ENCODE assay signal across 1 cellular context in genomic region chr17:57999496-58000017, GRCh38.
A peak's percentile ranks its signal among the peaks of the same experiment; 100 is the strongest.
TF ChIP-seq lines count a peak whose summit lies in the region.

No MANE protein-coding gene starts in this region.

TF ChIP-seq in HepG2, 621 proteins besides CTCF, POLR2A, EP300 and RAD21 (continued from another document and continues in another):
- TF ChIP-seq HINFP (CRISPR knock-in tag; IDR thresholded peaks at IDR 0.05; ENCODE audit: low read depth) (no peak), ISX (CRISPR knock-in tag; conservative IDR thresholded peaks at IDR 0.05) (no peak), ZNF652 (CRISPR knock-in tag; IDR thresholded peaks at IDR 0.05; ENCODE audit: borderline replicate concordance, low read depth) (no peak), ZNF552 (CRISPR knock-in tag; IDR thresholded peaks at IDR 0.05; ENCODE audit: borderline replicate concordance) (no peak), KDM6A (CRISPR knock-in tag; IDR thresholded peaks at IDR 0.05; ENCODE audit: low read depth) (no peak), ZNF138 (CRISPR knock-in tag; IDR thresholded peaks at IDR 0.05; ENCODE audit: low read depth) (no peak), RFXANK (CRISPR knock-in tag; IDR thresholded peaks at IDR 0.05) (no peak), POLR2AphosphoS2 (IDR thresholded peaks at IDR 0.05; ENCODE audit: low read depth, low read length) (peak; percentile 75; the same call in 1 of the 2 replicates), ZNF646 (CRISPR knock-in tag; IDR thresholded peaks at IDR 0.05) (no peak), ZNF513 (CRISPR knock-in tag; conservative IDR thresholded peaks at IDR 0.05) (no peak), POLR2AphosphoS5 (IDR thresholded peaks at IDR 0.05; ENCODE audit: low read depth, low read length) (peak; percentile 67; the same call in 1 of the 2 replicates), MTF1 (CRISPR knock-in tag; IDR thresholded peaks at IDR 0.05) (no peak), NR2F2 (IDR thresholded peaks at IDR 0.05; ENCODE audit: borderline replicate concordance, low read depth) (no peak), FOXO1 (CRISPR knock-in tag; IDR thresholded peaks at IDR 0.05) (no peak), SAP130 (CRISPR knock-in tag; IDR thresholded peaks at IDR 0.05; ENCODE audit: low read depth) (peak; percentile 51), HDAC1 (CRISPR knock-in tag; IDR thresholded peaks at IDR 0.05) (no peak), BHLHE40 (IDR thresholded peaks at IDR 0.05; ENCODE audit: low read length) (no peak), MAFK (conservative IDR thresholded peaks at IDR 0.05 in 1 of 2, IDR thresholded peaks at IDR 0.05 in 1 of 2; ENCODE audit: low read length in 2 of 2) (peak; percentile 34 to 64; a peak in 3 of 4 replicates), ZNF18 (CRISPR knock-in tag; IDR thresholded peaks at IDR 0.05; ENCODE audit: insufficient replicate concordance) (no peak), RBM22 (optimal IDR thresholded peaks at IDR 0.05; ENCODE audit: low read length) (peak; percentile 74), ZNF407 (CRISPR knock-in tag; IDR thresholded peaks at IDR 0.05; ENCODE audit: not compliant biosample characterization) (no peak), JUN (CRISPR knock-in tag; IDR thresholded peaks at IDR 0.05) (no peak), ZNF431 (CRISPR knock-in tag; IDR thresholded peaks at IDR 0.05; ENCODE audit: borderline replicate concordance, low read depth) (no peak), KLF12 (CRISPR knock-in tag; IDR thresholded peaks at IDR 0.05; ENCODE audit: borderline replicate concordance) (no peak), HMGXB4 (CRISPR knock-in tag; IDR thresholded peaks at IDR 0.05; ENCODE audit: borderline replicate concordance in 1 of 2, low read depth in 1 of 2) (peak in 1 of 2 experiments; percentile 29; a peak in 1 of 4 replicates), ZSCAN29 (CRISPR knock-in tag; conservative IDR thresholded peaks at IDR 0.05) (no peak), ZNF780A (CRISPR knock-in tag; IDR thresholded peaks at IDR 0.05) (no peak), RXRB (CRISPR knock-in tag; IDR thresholded peaks at IDR 0.05; ENCODE audit: borderline replicate concordance) (0 out of 2 replicates have a peak, but pooled peaks have one; percentile 27), ZNF260 (CRISPR knock-in tag; IDR thresholded peaks at IDR 0.05; ENCODE audit: borderline replicate concordance, low read depth) (no peak), GRHL1 (CRISPR knock-in tag; conservative IDR thresholded peaks at IDR 0.05) (no peak), ZNF501 (CRISPR knock-in tag; IDR thresholded peaks at IDR 0.05) (no peak), SOX5 (CRISPR knock-in tag; IDR thresholded peaks at IDR 0.05; ENCODE audit: borderline replicate concordance) (no peak; the same call in 1 of the 2 replicates), ZNF720 (CRISPR knock-in tag; IDR thresholded peaks at IDR 0.05) (no peak), HNF4A (CRISPR knock-in tag; IDR thresholded peaks at IDR 0.05) (no peak)
